In the genomic region with DNA sequence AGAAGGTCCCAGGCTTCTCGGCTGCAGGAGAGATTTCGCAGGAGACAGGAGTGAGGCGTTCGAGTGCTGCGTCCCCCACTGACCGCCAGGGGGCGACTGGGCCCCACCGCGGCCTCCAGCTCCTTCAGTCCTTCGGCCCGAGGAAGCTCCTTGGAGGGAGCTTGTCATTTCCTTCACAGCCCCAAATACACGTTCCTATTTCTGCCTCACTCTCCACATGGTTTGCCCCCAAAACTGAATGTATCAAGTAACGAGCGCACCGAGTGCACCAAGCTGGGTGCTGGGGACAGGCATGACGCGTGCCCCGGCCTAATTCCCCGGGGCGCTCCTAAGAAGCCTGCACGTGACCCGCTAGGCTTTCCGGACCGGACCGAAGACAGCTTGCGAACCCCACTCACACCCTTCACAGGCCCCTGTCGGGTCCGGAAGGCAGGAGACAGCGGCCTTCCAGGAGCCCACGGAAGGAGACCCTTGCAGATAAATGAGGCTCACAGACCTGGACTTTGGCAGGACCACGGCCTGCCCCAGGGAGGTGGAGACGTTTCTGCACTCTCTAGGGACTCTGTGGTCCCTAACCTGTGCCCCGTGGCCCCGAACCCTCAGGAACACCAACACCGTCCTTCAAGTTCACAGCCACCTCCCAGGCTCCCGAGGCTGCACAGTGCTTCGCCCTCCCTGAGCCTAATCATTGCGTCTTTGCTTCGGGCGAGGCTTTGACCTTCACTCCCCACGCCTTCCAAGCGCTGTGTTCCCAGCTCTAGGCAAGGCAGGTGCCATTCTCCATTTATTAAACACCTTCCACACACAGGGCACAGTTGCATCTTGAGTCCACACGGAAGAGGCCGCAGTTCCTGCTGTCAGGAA, we compare ENCODE assay signal across 8 cellular contexts. TPM values are rescaled to one million over a fixed set of nuclear protein-coding genes. Genes with fewer than 3 reads are reported as not detected.
DNase-seq lines count a peak whose midpoint lies in the region; TF ChIP-seq lines count a peak whose summit lies in the region.

No MANE protein-coding gene starts in this region.

- H3K4me3 ChIP-seq in H7 (ENCODE audit: insufficient read depth, low read depth, low read length) (no peak overlapping the region), foreskin fibroblast (ENCODE audit: low read depth in 1 of 2, low read length in 2 of 2) (no peak overlapping the region), neuron (ENCODE audit: low read length) (no peak overlapping the region)

- H3K9me3 ChIP-seq in neuron (ENCODE audit: low read length), result no peaks in the 10 kb centered on the region

- H3K36me3 ChIP-seq in H7 (replicated peaks; ENCODE audit: control insufficient read depth, insufficient read depth, low read length) (no peaks in the 10 kb centered on the region), neuron (ENCODE audit: insufficient read depth, low read length) (no peaks in the 10 kb centered on the region)

- peaks cover 4% of the 10 kb centered on the region; the same call in 1 of the 2 replicates for H3K27me3 ChIP-seq in H7 (ENCODE audit: control insufficient read depth, insufficient read depth, low read length)
- no peaks in the 10 kb centered on the region for H3K27me3 ChIP-seq in neuron (ENCODE audit: insufficient read depth, low read length)

- peak; percentile 91 for DNase-seq in ELF-1 (ENCODE audit: low read depth, low spot score)
- peak; percentile 95 for DNase-seq in H7
- peak; percentile 50 for DNase-seq in NCI-H226
- peak; percentile 49 for DNase-seq in activated T-cell treated with anti-CD3 and anti-CD28 coated beads for 48 hours (ENCODE audit: low read depth)
- DNase-seq in foreskin fibroblast, result peak; percentile 61 to 88
- peak; percentile 58 for DNase-seq in ureter (ENCODE audit: low spot score)
- DNase-seq in SW480 (ENCODE audit: low spot score), result no peak

- H2AFZ ChIP-seq in neuron (ENCODE audit: low read depth, low read length), result peak overlapping the region; percentile 11

- peak; percentile 97 for TF ChIP-seq CTCF in foreskin fibroblast (IDR thresholded peaks at IDR 0.05; ENCODE audit: low read depth, low read length)

- H3K4me1 ChIP-seq in neuron (ENCODE audit: insufficient read depth, low read length), result no peaks in the 10 kb centered on the region

RNA-seq across cellular contexts. Expression of a gene that starts 13.0 kb away (rescaled TPM):
- total RNA-seq in H7 (2014; rRNA removed; shearing (Covaris generic)), result 37.1 and 49.3 TPM in 2 replicates
- 25.7 TPM for total RNA-seq in ureter
